16 cellular contexts compared by ENCODE assay signal in the genomic region with DNA sequence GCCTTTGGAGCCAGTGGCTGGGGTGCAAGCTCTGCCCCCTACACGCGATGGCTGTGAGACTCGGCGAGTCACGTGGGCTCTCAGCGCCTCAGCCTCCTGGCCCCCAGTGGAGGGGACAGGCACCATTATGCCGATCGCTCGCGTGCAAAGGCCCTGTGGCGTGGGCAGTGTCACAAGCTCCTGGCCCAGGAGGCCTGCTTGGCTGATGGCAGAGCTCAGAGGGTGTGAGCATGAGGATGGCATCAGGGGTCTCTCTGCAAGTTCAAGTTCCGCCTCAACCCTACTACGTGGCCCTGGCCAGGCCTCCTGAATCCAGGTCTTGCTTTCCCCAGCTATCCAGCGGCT.
DNase-seq lines count a peak whose midpoint lies in the region; ATAC-seq and TF ChIP-seq lines count a peak whose summit lies in the region.
"Had no signal": no experiment of that assay in that cellular context is flagged by ENCODE, and none has a peak within 500 bp of the region (broad histone marks: within the 10 kb centered on the region; RNA-seq: fewer than 3 reads in every experiment).

No MANE protein-coding gene starts in this region.

- intact Hi-C loops in upper lobe of right lung (cut with DNase I) = no loop called here

- no peaks in the 10 kb centered on the region for H3K36me3 ChIP-seq in upper lobe of right lung
- H3K36me3 ChIP-seq: colonic mucosa, esophagus squamous epithelium, neutrophil, suprapubic skin had no signal

- no peak overlapping the region for H3K27ac ChIP-seq in upper lobe of right lung
- H3K27ac ChIP-seq: colonic mucosa, neutrophil, suprapubic skin had no signal

- no peaks in the 10 kb centered on the region for H3K27me3 Mint-ChIP-seq in activated naive CD8-positive, alpha-beta T cell treated with anti-CD3 and anti-CD28 coated beads, Interleukin-2, amount 10 ng/mL, durations not matched to agents 7 days and 5 days
- H3K27me3 Mint-ChIP-seq in activated naive CD8-positive, alpha-beta T cell treated with anti-CD3 and anti-CD28 coated beads for 36 hours = no peaks in the 10 kb centered on the region
- H3K27me3 Mint-ChIP-seq in chondrocyte (ENCODE audit: low read depth) (peaks cover 23% of the 10 kb centered on the region), naive B cell (peaks cover 5 to 46% (median 8%) of the 10 kb centered on the region in 3 donors)

- peaks cover 4% of the 10 kb centered on the region for H3K9me3 Mint-ChIP-seq in activated naive CD8-positive, alpha-beta T cell treated with anti-CD3 and anti-CD28 coated beads, Interleukin-2, amount 10 ng/mL, durations not matched to agents 7 days and 5 days
- H3K9me3 Mint-ChIP-seq in activated naive CD8-positive, alpha-beta T cell treated with anti-CD3 and anti-CD28 coated beads for 36 hours = no peaks in the 10 kb centered on the region
- peaks cover 7% of the 10 kb centered on the region for H3K9me3 Mint-ChIP-seq in chondrocyte (ENCODE audit: low read depth)
- peaks cover 0 to 14% (median 5%) of the 10 kb centered on the region in 7 donors for H3K9me3 Mint-ChIP-seq in naive B cell

- no peaks in the 10 kb centered on the region for H3K4me1 Mint-ChIP-seq in activated naive CD8-positive, alpha-beta T cell treated with anti-CD3 and anti-CD28 coated beads, Interleukin-2, amount 10 ng/mL, durations not matched to agents 7 days and 5 days
- peaks cover 5% of the 10 kb centered on the region for H3K4me1 Mint-ChIP-seq in activated naive CD8-positive, alpha-beta T cell treated with anti-CD3 and anti-CD28 coated beads for 36 hours
- H3K4me1 Mint-ChIP-seq in chondrocyte (ENCODE audit: low read depth) (peaks cover 12% of the 10 kb centered on the region), naive B cell (peaks cover 12 to 14% (median 12%) of the 10 kb centered on the region in 3 donors)

- H3K27ac Mint-ChIP-seq in activated naive CD8-positive, alpha-beta T cell treated with anti-CD3 and anti-CD28 coated beads, Interleukin-2, amount 10 ng/mL, durations not matched to agents 7 days and 5 days = no peak overlapping the region
- no peak overlapping the region for H3K27ac Mint-ChIP-seq in activated naive CD8-positive, alpha-beta T cell treated with anti-CD3 and anti-CD28 coated beads for 36 hours
- H3K27ac Mint-ChIP-seq in chondrocyte (ENCODE audit: unreplicated experiment) = no peak overlapping the region
- H3K27ac Mint-ChIP-seq in naive B cell = peak overlapping the region in 1 of 6 donors; percentile 52

- no peak for ATAC-seq in activated naive CD8-positive, alpha-beta T cell treated with anti-CD3 and anti-CD28 coated beads, Interleukin-2, amount 10 ng/mL, durations not matched to agents 7 days and 5 days (ENCODE audit: low read depth)
- ATAC-seq in naive B cell (ENCODE audit: low read depth in 2 of 2) (no peak), upper lobe of right lung (no peak), GM18498 (IDR thresholded peaks at IDR 0.05; ENCODE audit: unreplicated experiment) (no peak), HG03342 (IDR thresholded peaks at IDR 0.05; ENCODE audit: unreplicated experiment) (no peak)

- H3K4me1 ChIP-seq in upper lobe of right lung = peaks cover 12% of the 10 kb centered on the region
- H3K4me1 ChIP-seq: colonic mucosa had no signal

- H3K36me3 Mint-ChIP-seq in activated naive CD8-positive, alpha-beta T cell treated with anti-CD3 and anti-CD28 coated beads, Interleukin-2, amount 10 ng/mL, durations not matched to agents 7 days and 5 days = peaks cover 6% of the 10 kb centered on the region
- H3K36me3 Mint-ChIP-seq in activated naive CD8-positive, alpha-beta T cell treated with anti-CD3 and anti-CD28 coated beads for 36 hours = peaks cover 3% of the 10 kb centered on the region
- H3K36me3 Mint-ChIP-seq in chondrocyte (ENCODE audit: low read depth) = peaks cover 6% of the 10 kb centered on the region
- peaks cover 11 to 31% of the 10 kb centered on the region in 2 donors for H3K36me3 Mint-ChIP-seq in naive B cell

- no peak for TF ChIP-seq CTCF in chondrocyte (IDR thresholded peaks at IDR 0.05)
- no peak for TF ChIP-seq CTCF in upper lobe of right lung (IDR thresholded peaks at IDR 0.05)

- DNase-seq in activated naive CD8-positive, alpha-beta T cell treated with anti-CD3 and anti-CD28 coated beads, Interleukin-2, amount 10 ng/mL, durations not matched to agents 7 days and 5 days = no peak
- no peak for DNase-seq in activated naive CD8-positive, alpha-beta T cell treated with anti-CD3 and anti-CD28 coated beads for 36 hours
- peak; percentile 79 for DNase-seq in chondrocyte (ENCODE audit: low spot score)
- DNase-seq in naive B cell = no peak
- DNase-seq in upper lobe of right lung = peak; percentile 50
- no peak for DNase-seq in putamen (ENCODE audit: low spot score)
- DNase-seq: amygdala, DMS79, esophagus squamous epithelium, hippocampal formation, NCI-H2029 treated with DMSO at 0.1 percent for 48 hours had no signal

- H3K27me3 ChIP-seq in upper lobe of right lung = no peaks in the 10 kb centered on the region
- H3K27me3 ChIP-seq: colonic mucosa had no signal

- peak overlapping the region; percentile 3 for H3K4me3 Mint-ChIP-seq in activated naive CD8-positive, alpha-beta T cell treated with anti-CD3 and anti-CD28 coated beads, Interleukin-2, amount 10 ng/mL, durations not matched to agents 7 days and 5 days
- H3K4me3 Mint-ChIP-seq in activated naive CD8-positive, alpha-beta T cell treated with anti-CD3 and anti-CD28 coated beads for 36 hours = no peak overlapping the region
- H3K4me3 Mint-ChIP-seq in chondrocyte (ENCODE audit: unreplicated experiment) (no peak overlapping the region), naive B cell (peak overlapping the region in 6 of 8 donors; percentile 19 to 80 (median 42))

- no peak overlapping the region for H3K4me3 ChIP-seq in upper lobe of right lung

- POLR2A ChIA-PET in activated naive CD8-positive, alpha-beta T cell treated with anti-CD3 and anti-CD28 coated beads, Interleukin-2, amount 10 ng/mL, durations not matched to agents 7 days and 5 days (lab: Charles Lee) = no interaction called here

- H3K9me3 ChIP-seq in upper lobe of right lung = no peaks in the 10 kb centered on the region
- H3K9me3 ChIP-seq: colonic mucosa, esophagus squamous epithelium, neutrophil, suprapubic skin had no signal

Comparison
In these comparisons a context has a peak if more than half of its experiments do, and no peak if none do; other contexts are left out.
1. H3K4me3 Mint-ChIP-seq: peak in activated naive CD8-positive, alpha-beta T cell treated with anti-CD3 and anti-CD28 coated beads, Interleukin-2, amount 10 ng/mL, durations not matched to agents 7 days and 5 days (single experiment) and naive B cell (6 of 8); none in activated naive CD8-positive, alpha-beta T cell treated with anti-CD3 and anti-CD28 coated beads for 36 hours (single experiment) and chondrocyte (single experiment).
2. DNase-seq: peak in chondrocyte (single experiment) and upper lobe of right lung (single experiment); none in activated naive CD8-positive, alpha-beta T cell treated with anti-CD3 and anti-CD28 coated beads, Interleukin-2, amount 10 ng/mL, durations not matched to agents 7 days and 5 days (single experiment), activated naive CD8-positive, alpha-beta T cell treated with anti-CD3 and anti-CD28 coated beads for 36 hours (single experiment), naive B cell (single experiment) and putamen (single experiment).